33 cellular contexts compared by ENCODE assay signal in the genomic region with DNA sequence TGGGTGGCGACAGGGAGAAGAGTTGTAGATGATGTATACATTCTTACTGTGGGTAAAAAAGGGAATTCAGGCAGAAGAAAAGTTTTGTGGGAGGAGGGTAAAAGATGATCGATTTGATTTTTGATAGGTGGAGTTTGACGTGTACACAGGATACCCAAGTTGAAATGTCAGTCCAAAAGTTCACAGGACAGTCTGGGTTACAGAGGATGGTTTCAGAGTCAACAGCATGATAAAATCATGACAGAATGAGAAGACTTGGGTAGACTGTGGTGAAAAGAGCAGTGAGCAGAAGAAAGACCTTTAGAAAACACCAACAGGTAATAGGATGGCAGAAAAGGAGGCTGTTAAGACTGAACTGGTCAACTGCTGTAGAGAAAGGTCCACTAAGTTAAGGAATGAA.
"Had no signal": no experiment of that assay in that cellular context is flagged by ENCODE, and none has a peak within 500 bp of the region (broad histone marks: within the 10 kb centered on the region; RNA-seq: fewer than 3 reads in every experiment).

No MANE protein-coding gene starts in this region.

- FAIRE-seq: astrocyte, TTC549 had no signal

- H3K9me3 ChIP-seq: adrenal gland, body of pancreas, breast epithelium had no signal

- H3K4me1 ChIP-seq: breast epithelium had no signal

- H3K27me3 ChIP-seq: adrenal gland, body of pancreas, brain microvascular endothelial cell, breast epithelium had no signal

- DNase-seq: activated B cell treated with CpG ODN at 0.5 μM for 24 hours; activated CD4-positive, alpha-beta memory T cell treated with anti-CD3 and anti-CD28 coated beads for 36 hours; activated CD4-positive, alpha-beta T cell treated with anti-CD3 and anti-CD28 coated beads for 4 hours; activated CD4-positive, alpha-beta T cell treated with anti-CD3 and anti-CD28 coated beads, Interleukin-2, amount 10 ng/mL, durations not matched to agents 24 days and 14 days; activated CD4-positive, alpha-beta T cell treated with anti-CD3 and anti-CD28 coated beads, Interleukin-2, amount 50 U/mL, for 1 hour; activated CD4-positive, alpha-beta T cell treated with anti-CD3 and anti-CD28 coated beads, Interleukin-2, amount 50 U/mL, for 4 hours; activated CD4-positive, CD25-positive, alpha-beta regulatory T cell treated with anti-CD3 and anti-CD28 coated beads, Interleukin-2, amount 50 U/mL, for 72 hours; activated CD8-positive, alpha-beta memory T cell treated with anti-CD3 and anti-CD28 coated beads, Interleukin-2, amount 50 U/mL, for 4 hours; activated CD8-positive, alpha-beta T cell treated with anti-CD3 and anti-CD28 coated beads for 36 hours; activated effector memory CD4-positive, alpha-beta T cell treated with anti-CD3 and anti-CD28 coated beads, Interleukin-2, amount 50 U/mL, for 16 hours; activated gamma-delta T cell treated with Interleukin-2 at 50 U/mL for 16 hours; activated naive CD4-positive, alpha-beta T cell; activated naive CD4-positive, alpha-beta T cell treated with anti-CD3 and anti-CD28 coated beads for 36 hours; activated naive CD4-positive, alpha-beta T cell treated with anti-CD3 and anti-CD28 coated beads, Interleukin-2, amount 50 U/mL, for 16 hours; activated naive CD8-positive, alpha-beta T cell treated with anti-CD3 and anti-CD28 coated beads for 36 hours; activated T-cell treated with anti-CD3 and anti-CD28 coated beads for 4 hours; activated T-cell treated with anti-CD3 and anti-CD28 coated beads, Interleukin-2, amount 50 U/mL, for 1 hour; activated T-cell treated with anti-CD3 and anti-CD28 coated beads, Interleukin-2, amount 50 U/mL, for 4 hours; activated T-cell treated with anti-CD3 and anti-CD28 coated beads, Interleukin-2, amount 50 U/mL, for 72 hours; amniotic stem cell; aorta; body of pancreas; brain microvascular endothelial cell; central memory CD4-positive, alpha-beta T cell; T-helper 1 cell; T-helper 2 cell; T-helper 9 cell had no signal

- ATAC-seq: activated CD8-positive, alpha-beta T cell treated with anti-CD3 and anti-CD28 coated beads for 36 hours; activated naive CD4-positive, alpha-beta T cell treated with anti-CD3 and anti-CD28 coated beads, Interleukin-2, amount 50 U/mL, for 72 hours; activated T-cell treated with anti-CD3 and anti-CD28 coated beads, Interleukin-2, amount 50 U/mL, for 4 hours; activated T-cell treated with anti-CD3 and anti-CD28 coated beads, Interleukin-2, amount 50 U/mL, for 72 hours; activated T-helper 17 cell treated with anti-CD3 and anti-CD28 coated beads, Interleukin-2, amount 50 U/mL, for 72 hours; body of pancreas had no signal

- H3K27ac ChIP-seq: adrenal gland, body of pancreas, brain microvascular endothelial cell, breast epithelium had no signal

- H3K36me3 ChIP-seq: adrenal gland, brain microvascular endothelial cell, breast epithelium had no signal

- H3K4me3 ChIP-seq: adrenal gland, body of pancreas, breast epithelium had no signal
